Comparison of ENCODE assay signal across 12 cellular contexts in genomic region chr12:92470608-92471021, GRCh38.
A peak's percentile ranks its signal among the peaks of the same experiment; 100 is the strongest.
DNase-seq lines count a peak whose midpoint lies in the region; ATAC-seq and TF ChIP-seq lines count a peak whose summit lies in the region.
"Had no signal": no experiment of that assay in that cellular context is flagged by ENCODE, and none has a peak within 500 bp of the region (broad histone marks: within the 10 kb centered on the region; RNA-seq: fewer than 3 reads in every experiment).

No MANE protein-coding gene starts in this region.

- no peak overlapping the region for H2BK12ac ChIP-seq in H9 (ENCODE audit: insufficient read length, low read depth, low read length)

- H3K23me2 ChIP-seq in H9 (ENCODE audit: insufficient read length, low read depth, low read length, poor library complexity, severe bottlenecking) = no peaks in the 10 kb centered on the region

- H3K27ac Mint-ChIP-seq in activated naive CD4-positive, alpha-beta T cell treated with anti-CD3 and anti-CD28 coated beads, Interleukin-2, amount 50 U/mL, for 24 hours = peak overlapping the region; percentile 98
- peak overlapping the region; percentile 67 to 76 for H3K27ac Mint-ChIP-seq in stimulated activated naive CD8-positive, alpha-beta T cell treated with anti-CD3 and anti-CD28 coated beads, Interleukin-15, amount 100 ng/mL, for 72 hours
- no peak overlapping the region; a peak in 1 of 7 replicates for H3K27ac Mint-ChIP-seq in H9
- H3K27ac Mint-ChIP-seq: neural progenitor cell had no signal

- ATAC-seq in HG02870 (IDR thresholded peaks at IDR 0.05; ENCODE audit: unreplicated experiment) = peak; percentile 37
- peak; percentile 96 for ATAC-seq in stimulated activated naive CD8-positive, alpha-beta T cell treated with anti-CD3 and anti-CD28 coated beads, Interleukin-15, amount 100 ng/mL, for 72 hours
- ATAC-seq in GM18519 (IDR thresholded peaks at IDR 0.05; ENCODE audit: low FRiP score, unreplicated experiment) = no peak

- H3K4me2 ChIP-seq in H9 (ENCODE audit: insufficient read depth, insufficient read length, low read length) = no peak overlapping the region
- H3K4me2 ChIP-seq: neural progenitor cell had no signal

- H3K36me3 Mint-ChIP-seq in activated naive CD4-positive, alpha-beta T cell treated with anti-CD3 and anti-CD28 coated beads, Interleukin-2, amount 50 U/mL, for 24 hours = peaks cover 4% of the 10 kb centered on the region
- H3K36me3 Mint-ChIP-seq in H9 (ENCODE audit: insufficient read depth in 1 of 3, low read depth in 3 of 3) = peaks cover 0 to under 1% (median 0%) of the 10 kb centered on the region in 3 experiments; a peak in 2 of 7 replicates
- H3K36me3 Mint-ChIP-seq: CD4-positive, alpha-beta memory T cell; neural progenitor cell had no signal

- no peaks in the 10 kb centered on the region for H3K9me3 ChIP-seq in H9 (ENCODE audit: control insufficient read depth, low read depth, low read length)

- no peak overlapping the region for H3T11ph ChIP-seq in H9 (ENCODE audit: low read length)

- no peak overlapping the region for H4K8ac ChIP-seq in H9 (replicated peaks; ENCODE audit: insufficient read length, low read depth, low read length)

- H3K9ac ChIP-seq in H9 (ENCODE audit: extremely low read depth, insufficient read length, low read length) = no peak overlapping the region
- H3K9ac ChIP-seq: neural progenitor cell had no signal

- no peak overlapping the region for H2AFZ ChIP-seq in H9 (ENCODE audit: low read length)
- H2AFZ ChIP-seq: neural progenitor cell had no signal

- no peak overlapping the region for H3K14ac ChIP-seq in H9 (ENCODE audit: insufficient read depth, low read length)

- peak overlapping the region; percentile 51 for H3K4me3 Mint-ChIP-seq in activated naive CD4-positive, alpha-beta T cell treated with anti-CD3 and anti-CD28 coated beads, Interleukin-2, amount 50 U/mL, for 24 hours
- H3K4me3 Mint-ChIP-seq in stimulated activated naive CD8-positive, alpha-beta T cell treated with anti-CD3 and anti-CD28 coated beads, Interleukin-15, amount 100 ng/mL, for 72 hours = peak overlapping the region; percentile 35 to 44
- H3K4me3 Mint-ChIP-seq in H9 = no peak overlapping the region
- H3K4me3 Mint-ChIP-seq: neural progenitor cell had no signal

- H3K4me1 Mint-ChIP-seq in activated naive CD4-positive, alpha-beta T cell treated with anti-CD3 and anti-CD28 coated beads, Interleukin-2, amount 50 U/mL, for 24 hours = peaks cover 70% of the 10 kb centered on the region
- peaks cover 34% of the 10 kb centered on the region for H3K4me1 Mint-ChIP-seq in stimulated activated naive CD8-positive, alpha-beta T cell treated with anti-CD3 and anti-CD28 coated beads, Interleukin-15, amount 100 ng/mL, for 72 hours
- H3K4me1 Mint-ChIP-seq in H9 = peaks cover 42 to 54% of the 10 kb centered on the region in 2 experiments

- no peaks in the 10 kb centered on the region for H3K27me3 ChIP-seq in H9 (ENCODE audit: insufficient read depth, low read length)
- H3K27me3 ChIP-seq: neural progenitor cell had no signal

- H2BK5ac ChIP-seq in H9 (ENCODE audit: insufficient read length, low read length) = no peak overlapping the region

- H3K27me3 Mint-ChIP-seq in activated naive CD4-positive, alpha-beta T cell treated with anti-CD3 and anti-CD28 coated beads, Interleukin-2, amount 50 U/mL, for 24 hours = no peaks in the 10 kb centered on the region
- no peaks in the 10 kb centered on the region for H3K27me3 Mint-ChIP-seq in stimulated activated naive CD8-positive, alpha-beta T cell treated with anti-CD3 and anti-CD28 coated beads, Interleukin-15, amount 100 ng/mL, for 72 hours
- no peaks in the 10 kb centered on the region for H3K27me3 Mint-ChIP-seq in H9 (ENCODE audit: low read depth)

- TF ChIP-seq CTCF in H9 (conservative IDR thresholded peaks at IDR 0.05) = no peak

- no peak overlapping the region for H2BK20ac ChIP-seq in H9 (ENCODE audit: low read depth, low read length, poor library complexity, severe bottlenecking)

- WGBS in H9 (ENCODE audit: extremely low coverage, insufficient read length, low lambda C conversion rate) = no CpG with 5 or more reads among the region's 4 CpGs

- H4K20me1 ChIP-seq in H9 (ENCODE audit: control insufficient read depth, insufficient read depth, insufficient read length) = no peaks in the 10 kb centered on the region

- no peak overlapping the region for H4K91ac ChIP-seq in H9 (ENCODE audit: insufficient read length, low read depth, low read length)

- H3K79me2 ChIP-seq in H9 (ENCODE audit: insufficient read depth, low read length) = no peaks in the 10 kb centered on the region

- peaks cover 10% of the 10 kb centered on the region for H3K4me1 ChIP-seq in H9 (ENCODE audit: insufficient read depth, low read length)

- H3K79me1 ChIP-seq in H9 (ENCODE audit: insufficient read depth, low read depth, low read length, poor library complexity, severe bottlenecking) = no peaks in the 10 kb centered on the region

- H4K5ac ChIP-seq in H9 (ENCODE audit: insufficient read length, low read depth, low read length) = no peak overlapping the region

- no peak overlapping the region for H3K18ac ChIP-seq in H9 (ENCODE audit: insufficient read length, low read depth, low read length)

- H3K23ac ChIP-seq in H9 (ENCODE audit: insufficient read length, low read depth, low read length) = no peak overlapping the region

- H3K27ac ChIP-seq in H9 (ENCODE audit: insufficient read length, low read depth, low read length) = no peak overlapping the region
- H3K27ac ChIP-seq: neural progenitor cell, SK-N-MC had no signal

- no peak overlapping the region for H3K4ac ChIP-seq in H9 (ENCODE audit: low read depth, low read length)

- H3K9me3 Mint-ChIP-seq in activated naive CD4-positive, alpha-beta T cell treated with anti-CD3 and anti-CD28 coated beads, Interleukin-2, amount 50 U/mL, for 24 hours = peaks cover 5% of the 10 kb centered on the region
- no peaks in the 10 kb centered on the region for H3K9me3 Mint-ChIP-seq in stimulated activated naive CD8-positive, alpha-beta T cell treated with anti-CD3 and anti-CD28 coated beads, Interleukin-15, amount 100 ng/mL, for 72 hours
- no peaks in the 10 kb centered on the region; a peak in 1 of 5 replicates for H3K9me3 Mint-ChIP-seq in H9
- H3K9me3 Mint-ChIP-seq: CD4-positive, alpha-beta memory T cell; neural progenitor cell had no signal

- no peak overlapping the region for H2BK120ac ChIP-seq in H9 (ENCODE audit: low read depth, low read length, poor library complexity, severe bottlenecking)

- peak; percentile 5 for DNase-seq in stimulated activated CD8-positive, alpha-beta memory T cell treated with anti-CD3 and anti-CD28 coated beads, Interleukin-4, amount 100 ng/mL, for 24 hours (ENCODE audit: low read depth)
- no peak for DNase-seq in stimulated activated CD8-positive, alpha-beta memory T cell treated with anti-CD3 and anti-CD28 coated beads, Interleukin-4, amount 100 ng/mL, for 48 hours
- peak in 1 of 2 donors; percentile 46 for DNase-seq in stimulated activated naive CD8-positive, alpha-beta T cell treated with anti-CD3 and anti-CD28 coated beads, Interleukin-15, amount 100 ng/mL, for 72 hours
- no peak for DNase-seq in NCI-H446 (lab: John Stamatoyannopoulos, UW)
- DNase-seq in H9 = no peak
- DNase-seq: NCI-H2029 had no signal

- no peak overlapping the region for H2BK15ac ChIP-seq in H9 (ENCODE audit: low read depth, low read length)

- H3K56ac ChIP-seq in H9 (ENCODE audit: insufficient read length, low read depth, low read length) = no peak overlapping the region

- H2AK5ac ChIP-seq in H9 (ENCODE audit: insufficient read length, low read length) = no peak overlapping the region

Comparison
In these comparisons a context has a peak if more than half of its experiments do, and no peak if none do; other contexts are left out.
1. H3K27ac Mint-ChIP-seq: peak in activated naive CD4-positive, alpha-beta T cell treated with anti-CD3 and anti-CD28 coated beads, Interleukin-2, amount 50 U/mL, for 24 hours (single experiment) and stimulated activated naive CD8-positive, alpha-beta T cell treated with anti-CD3 and anti-CD28 coated beads, Interleukin-15, amount 100 ng/mL, for 72 hours (2 of 2); none in H9 (0 of 3).
2. H3K4me3 Mint-ChIP-seq: peak in activated naive CD4-positive, alpha-beta T cell treated with anti-CD3 and anti-CD28 coated beads, Interleukin-2, amount 50 U/mL, for 24 hours (single experiment) and stimulated activated naive CD8-positive, alpha-beta T cell treated with anti-CD3 and anti-CD28 coated beads, Interleukin-15, amount 100 ng/mL, for 72 hours (2 of 2); none in H9 (0 of 2).